ENCODE assay signal across 2 cellular contexts in genomic region chr22:24253126-24253525, GRCh38. TPM values are rescaled to one million over a fixed set of nuclear protein-coding genes. Genes with fewer than 3 reads are reported as not detected.
"Had no signal": no experiment of that assay in that cellular context is flagged by ENCODE, and none has a peak within 500 bp of the region (broad histone marks: within the 10 kb centered on the region; RNA-seq: fewer than 3 reads in every experiment).

No MANE protein-coding gene starts in this region.

RNA-seq across cellular contexts. Expression of gene GGT5, which starts 8.2 kb away (rescaled TPM):
- total RNA-seq: natural killer cell, progenitor cell of endocrine pancreas had no signal
